ENCODE assay signal across 13 cellular contexts in genomic region chr2:127392133-127392827, GRCh38. TPM values are rescaled to one million over a fixed set of nuclear protein-coding genes. Genes with fewer than 3 reads are reported as not detected.
DNase-seq lines count a peak whose midpoint lies in the region; ATAC-seq and TF ChIP-seq lines count a peak whose summit lies in the region.
"Had no signal": no experiment of that assay in that cellular context is flagged by ENCODE, and none has a peak within 500 bp of the region (broad histone marks: within the 10 kb centered on the region; RNA-seq: fewer than 3 reads in every experiment).

No MANE protein-coding gene starts in this region.

- intact Hi-C loops in ascending aorta (cut with DNase I), result no loop called here

- no peaks in the 10 kb centered on the region for H3K9me3 ChIP-seq in CD4-positive, CD25-positive, alpha-beta regulatory T cell (ENCODE audit: control insufficient read depth in 2 of 2, low read length in 2 of 2)
- H3K9me3 ChIP-seq in ascending aorta (no peaks in the 10 kb centered on the region), neutrophil (no peaks in the 10 kb centered on the region)
- H3K9me3 ChIP-seq: colonic mucosa, transverse colon had no signal

- ATAC-seq in CD4-positive, CD25-positive, alpha-beta regulatory T cell (ENCODE audit: low read depth in 2 of 2), result no peak

- H3K4me1 ChIP-seq in CD4-positive, CD25-positive, alpha-beta regulatory T cell (ENCODE audit: control insufficient read depth, insufficient read depth, low read length, poor library complexity, severe bottlenecking), result peaks cover 25% of the 10 kb centered on the region
- H3K4me1 ChIP-seq in ascending aorta, result peaks cover 8 to 15% of the 10 kb centered on the region in 2 donors
- H3K4me1 ChIP-seq in neutrophil (ENCODE audit: control insufficient read depth in 1 of 2, insufficient read depth in 1 of 2, low read depth in 1 of 2, low read length in 1 of 2), result peaks cover 36 to 51% of the 10 kb centered on the region in 2 experiments
- H3K4me1 ChIP-seq: colonic mucosa had no signal

- DNase-seq in CD4-positive, CD25-positive, alpha-beta regulatory T cell, result no peak
- peak; percentile 67 for DNase-seq in HT1080 (ENCODE audit: low read depth)
- DNase-seq in ascending aorta (ENCODE audit: low spot score in 2 of 2), result no peak
- no peak for DNase-seq in hippocampal formation (lab: John Stamatoyannopoulos, UW)
- no peak for DNase-seq in activated CD8-positive, alpha-beta memory T cell treated with anti-CD3 and anti-CD28 coated beads, Interleukin-2, amount 50 U/mL, for 48 hours
- no peak for DNase-seq in NCI-H2227 (lab: John Stamatoyannopoulos, UW; ENCODE audit: unreplicated experiment)
- DNase-seq: CD4-positive, alpha-beta memory T cell; colonic mucosa; Right ventricle myocardium superior; T1000; transverse colon had no signal

- TF ChIP-seq CTCF in ascending aorta (IDR thresholded peaks at IDR 0.05), result no peak
- no peak for TF ChIP-seq CTCF in neutrophil (IDR thresholded peaks at IDR 0.05)

- no peak overlapping the region for H3K4me3 ChIP-seq in CD4-positive, CD25-positive, alpha-beta regulatory T cell (ENCODE audit: low read depth, low read length)
- H3K4me3 ChIP-seq in ascending aorta (no peak overlapping the region), neutrophil (ENCODE audit: low read depth in 1 of 2, low read length in 1 of 2) (no peak overlapping the region)
- H3K4me3 ChIP-seq: colonic mucosa, transverse colon had no signal

- no peaks in the 10 kb centered on the region for H3K27me3 Mint-ChIP-seq in CD4-positive, CD25-positive, alpha-beta regulatory T cell

- no peaks in the 10 kb centered on the region for H3K36me3 ChIP-seq in CD4-positive, CD25-positive, alpha-beta regulatory T cell (ENCODE audit: control insufficient read depth, insufficient read depth, low read length)
- H3K36me3 ChIP-seq in ascending aorta (no peaks in the 10 kb centered on the region), neutrophil (no peaks in the 10 kb centered on the region)
- H3K36me3 ChIP-seq: colonic mucosa, transverse colon had no signal

- peaks cover 0 to 2% (median 0%) of the 10 kb centered on the region in 7 donors for H3K9me3 Mint-ChIP-seq in CD4-positive, CD25-positive, alpha-beta regulatory T cell

- no peaks in the 10 kb centered on the region for H3K27me3 ChIP-seq in CD4-positive, CD25-positive, alpha-beta regulatory T cell (ENCODE audit: control insufficient read depth, insufficient read depth, low read length)
- H3K27me3 ChIP-seq in ascending aorta (no peaks in the 10 kb centered on the region), neutrophil (no peaks in the 10 kb centered on the region)
- H3K27me3 ChIP-seq: colonic mucosa, transverse colon had no signal

- H3K27ac ChIP-seq in CD4-positive, CD25-positive, alpha-beta regulatory T cell (ENCODE audit: insufficient read depth, low read length, poor library complexity, severe bottlenecking), result no peak overlapping the region
- peak overlapping the region; percentile 66 to 79 for H3K27ac ChIP-seq in ascending aorta
- H3K27ac ChIP-seq in neutrophil, result peak overlapping the region; percentile 100
- H3K27ac ChIP-seq: colonic mucosa, transverse colon had no signal

- H3K27ac Mint-ChIP-seq in CD4-positive, CD25-positive, alpha-beta regulatory T cell, result peak overlapping the region in 2 of 3 donors; percentile 6 to 59

- H3K4me1 Mint-ChIP-seq in CD4-positive, CD25-positive, alpha-beta regulatory T cell, result peaks cover 16 to 33% (median 19%) of the 10 kb centered on the region in 4 donors

- peak overlapping the region in 1 of 4 donors; percentile 2 for H3K4me3 Mint-ChIP-seq in CD4-positive, CD25-positive, alpha-beta regulatory T cell
- H3K4me3 Mint-ChIP-seq: CD4-positive, alpha-beta memory T cell had no signal

- peaks cover 5% of the 10 kb centered on the region for H3K36me3 Mint-ChIP-seq in CD4-positive, CD25-positive, alpha-beta regulatory T cell

RNA-seq across cellular contexts. Expression of gene MAP3K2, which starts 4.5 kb away (rescaled TPM):
- 95.7 TPM for total RNA-seq in CD4-positive, CD25-positive, alpha-beta regulatory T cell
- 10 to 100 TPM; 48.4 to 65.7 (median 50.5) TPM for polyA plus RNA-seq in CD4-positive, CD25-positive, alpha-beta regulatory T cell
- 19.8 and 30.7 TPM in 2 replicates for total RNA-seq in HT1080 (2014; rRNA removed; shearing (Covaris generic))
- 9.7 and 16.0 TPM in 2 replicates for polyA plus RNA-seq in HT1080 (2015; cell fraction: cytosol; rRNA removed)
- polyA plus RNA-seq in HT1080 (2015; cell fraction: nucleus; rRNA removed), result 11.2 and 13.1 TPM in 2 replicates
- total RNA-seq in ascending aorta, result 47.7 TPM

RNA-seq across cellular contexts. Expression of gene PROC, which starts 25.9 kb away (rescaled TPM):
- total RNA-seq in CD4-positive, CD25-positive, alpha-beta regulatory T cell, result not detected
- polyA plus RNA-seq in CD4-positive, CD25-positive, alpha-beta regulatory T cell, result under 1 TPM in 1 of 4 donors, not detected in 3; 0.35 TPM
- total RNA-seq in HT1080 (2014; rRNA removed; shearing (Covaris generic)), result not detected in 2 replicates
- polyA plus RNA-seq in HT1080 (2015; cell fraction: cytosol; rRNA removed), result not detected in 2 replicates
- not detected in 2 replicates for polyA plus RNA-seq in HT1080 (2015; cell fraction: nucleus; rRNA removed)
- total RNA-seq in ascending aorta, result not detected
- total RNA-seq: CD4-positive, alpha-beta memory T cell; pulmonary artery endothelial cell; Right ventricle myocardium superior had no signal
- polyA plus RNA-seq: CD4-positive, alpha-beta memory T cell had no signal
